1 cellular context compared by ENCODE assay signal in the genomic region with DNA sequence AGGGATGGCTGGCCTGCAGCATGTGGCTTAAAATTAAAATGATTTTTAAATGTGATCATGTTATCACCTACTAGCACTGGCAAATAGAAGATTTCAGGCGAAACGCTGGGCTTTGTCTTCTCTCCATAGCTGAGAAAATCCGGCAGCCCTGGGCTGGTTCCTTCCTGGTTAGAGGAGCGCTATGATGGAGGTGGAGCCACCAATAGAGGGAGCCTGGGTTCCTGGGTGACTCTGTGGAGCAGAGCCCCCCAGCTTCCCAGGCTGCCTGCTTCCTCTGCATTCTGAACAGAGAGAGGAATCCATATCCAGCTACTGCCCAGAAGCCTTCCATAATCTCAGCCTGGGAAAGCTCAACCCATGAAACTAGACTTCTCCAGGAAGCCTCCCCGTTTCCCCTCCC.
TF ChIP-seq lines count a peak whose summit lies in the region.

No MANE protein-coding gene starts in this region.

TF ChIP-seq in A549, 52 proteins besides CTCF, POLR2A, EP300 and RAD21 (continued from another document):
- TF ChIP-seq, protein P1, sequence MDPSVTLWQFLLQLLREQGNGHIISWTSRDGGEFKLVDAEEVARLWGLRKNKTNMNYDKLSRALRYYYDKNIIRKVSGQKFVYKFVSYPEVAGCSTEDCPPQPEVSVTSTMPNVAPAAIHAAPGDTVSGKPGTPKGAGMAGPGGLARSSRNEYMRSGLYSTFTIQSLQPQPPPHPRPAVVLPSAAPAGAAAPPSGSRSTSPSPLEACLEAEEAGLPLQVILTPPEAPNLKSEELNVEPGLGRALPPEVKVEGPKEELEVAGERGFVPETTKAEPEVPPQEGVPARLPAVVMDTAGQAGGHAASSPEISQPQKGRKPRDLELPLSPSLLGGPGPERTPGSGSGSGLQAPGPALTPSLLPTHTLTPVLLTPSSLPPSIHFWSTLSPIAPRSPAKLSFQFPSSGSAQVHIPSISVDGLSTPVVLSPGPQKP (IDR thresholded peaks at IDR 0.05; ENCODE audit: low read depth, low read length) = no peak
- TF ChIP-seq CBX2 (IDR thresholded peaks at IDR 0.05; ENCODE audit: borderline replicate concordance, low read depth) = no peak
- no peak for TF ChIP-seq HEYL (CRISPR knock-in tag; IDR thresholded peaks at IDR 0.05)
TF ChIP-seq in A549: peak in this region for 0.
